Comparison of ENCODE assay signal across 18 cellular contexts in genomic region chr1:27400963-27401341, GRCh38. TPM values are rescaled to one million over a fixed set of nuclear protein-coding genes. Genes with fewer than 3 reads are reported as not detected.
"Had no signal": no experiment of that assay in that cellular context is flagged by ENCODE, and none has a peak within 500 bp of the region (broad histone marks: within the 10 kb centered on the region; RNA-seq: fewer than 3 reads in every experiment).

No MANE protein-coding gene starts in this region.

- H3K27ac ChIP-seq: epithelial cell of prostate, gastrocnemius medialis, psoas muscle, testis had no signal

- H3K4me3 ChIP-seq: coronary artery, gastrocnemius medialis, heart right ventricle, psoas muscle, sigmoid colon, testis had no signal

- H3K4me3 Mint-ChIP-seq: activated naive CD4-positive, alpha-beta T cell treated with anti-CD3 and anti-CD28 coated beads, Interleukin-2, amount 10 ng/mL, durations not matched to agents 7 days and 5 days; natural killer cell treated with Interleukin-12 subunit alpha and Interleukin-12 subunit beta and Interleukin-15 and Interleukin-18, amount 100 ng/mL, for 72 hours had no signal

- FAIRE-seq: islet of Langerhans had no signal

- H3K36me3 Mint-ChIP-seq: activated naive CD4-positive, alpha-beta T cell treated with anti-CD3 and anti-CD28 coated beads, Interleukin-2, amount 10 ng/mL, durations not matched to agents 7 days and 5 days; natural killer cell treated with Interleukin-12 subunit alpha and Interleukin-12 subunit beta and Interleukin-15 and Interleukin-18, amount 100 ng/mL, for 72 hours had no signal

- H3K27me3 Mint-ChIP-seq: activated naive CD4-positive, alpha-beta T cell treated with anti-CD3 and anti-CD28 coated beads, Interleukin-2, amount 10 ng/mL, durations not matched to agents 7 days and 5 days; natural killer cell treated with Interleukin-12 subunit alpha and Interleukin-12 subunit beta and Interleukin-15 and Interleukin-18, amount 100 ng/mL, for 72 hours had no signal

- H3K27me3 ChIP-seq: gastrocnemius medialis, heart right ventricle, sigmoid colon, testis had no signal

- H3K9me3 Mint-ChIP-seq: activated naive CD4-positive, alpha-beta T cell treated with anti-CD3 and anti-CD28 coated beads, Interleukin-2, amount 10 ng/mL, durations not matched to agents 7 days and 5 days; activated T-helper 2 cell treated with anti-CD3 and anti-CD28 coated beads, Interferon-gamma antibody, Interleukin-2, Interleukin-4, amounts not matched to agents 10 μg/mL and 5 μg/mL and 100 μg/mL, durations not matched to agents 14 hours and 24 hours and 36 hours; natural killer cell treated with Interleukin-12 subunit alpha and Interleukin-12 subunit beta and Interleukin-15 and Interleukin-18, amount 100 ng/mL, for 72 hours had no signal

- DNase-seq: activated naive CD4-positive, alpha-beta T cell treated with anti-CD3 and anti-CD28 coated beads, Interleukin-2, amount 10 ng/mL, durations not matched to agents 7 days and 5 days; central memory CD4-positive, alpha-beta T cell; effector CD8-positive, alpha-beta T cell; gastrocnemius medialis; heart right ventricle; psoas muscle; sigmoid colon; stimulated activated CD4-positive, alpha-beta T cell treated with anti-CD3 and anti-CD28 coated beads, Interleukin-2, amount 100 ng/mL, for 48 hours; stimulated activated naive CD8-positive, alpha-beta T cell treated with anti-CD3 and anti-CD28 coated beads, Interleukin-15, Interleukin-2, amounts not matched to agents 100 U/mL and 50 U/mL, for 24 hours; T-helper 2 cell; testis had no signal

- H3K27ac Mint-ChIP-seq: activated T-helper 2 cell treated with anti-CD3 and anti-CD28 coated beads, Interferon-gamma antibody, Interleukin-2, Interleukin-4, amounts not matched to agents 10 μg/mL and 5 μg/mL and 100 μg/mL, durations not matched to agents 14 hours and 24 hours and 36 hours had no signal

- H3K9me3 ChIP-seq: gastrocnemius medialis, heart right ventricle, psoas muscle, sigmoid colon, testis had no signal

- ATAC-seq: gastrocnemius medialis; heart right ventricle; natural killer cell treated with Interleukin-12 subunit alpha and Interleukin-12 subunit beta and Interleukin-15 and Interleukin-18, amount 100 ng/mL, for 72 hours; psoas muscle; stimulated activated naive CD8-positive, alpha-beta T cell treated with anti-CD3 and anti-CD28 coated beads, Interleukin-15, Interleukin-2, amounts not matched to agents 100 U/mL and 50 U/mL, for 24 hours had no signal

RNA-seq across cellular contexts. Expression of gene CD164L2, which starts 17.8 kb away (rescaled TPM):
- total RNA-seq: activated T-helper 2 cell treated with anti-CD3 and anti-CD28 coated beads, Interferon-gamma antibody, Interleukin-2, Interleukin-4, amounts not matched to agents 10 μg/mL and 5 μg/mL and 100 μg/mL, durations not matched to agents 14 hours and 24 hours and 36 hours; gastrocnemius medialis; heart right ventricle; natural killer cell treated with Interleukin-12 subunit alpha and Interleukin-12 subunit beta and Interleukin-15 and Interleukin-18, amount 100 ng/mL, for 72 hours; osteoblast; psoas muscle; sigmoid colon; urinary bladder had no signal
- polyA plus RNA-seq: heart right ventricle, psoas muscle had no signal

RNA-seq across cellular contexts. Expression of gene FCN3, which starts 26.3 kb away (rescaled TPM):
- total RNA-seq: activated T-helper 2 cell treated with anti-CD3 and anti-CD28 coated beads, Interferon-gamma antibody, Interleukin-2, Interleukin-4, amounts not matched to agents 10 μg/mL and 5 μg/mL and 100 μg/mL, durations not matched to agents 14 hours and 24 hours and 36 hours; natural killer cell treated with Interleukin-12 subunit alpha and Interleukin-12 subunit beta and Interleukin-15 and Interleukin-18, amount 100 ng/mL, for 72 hours; osteoblast; urinary bladder had no signal
